Comparison of ENCODE assay signal across 8 cellular contexts in the genomic region with DNA sequence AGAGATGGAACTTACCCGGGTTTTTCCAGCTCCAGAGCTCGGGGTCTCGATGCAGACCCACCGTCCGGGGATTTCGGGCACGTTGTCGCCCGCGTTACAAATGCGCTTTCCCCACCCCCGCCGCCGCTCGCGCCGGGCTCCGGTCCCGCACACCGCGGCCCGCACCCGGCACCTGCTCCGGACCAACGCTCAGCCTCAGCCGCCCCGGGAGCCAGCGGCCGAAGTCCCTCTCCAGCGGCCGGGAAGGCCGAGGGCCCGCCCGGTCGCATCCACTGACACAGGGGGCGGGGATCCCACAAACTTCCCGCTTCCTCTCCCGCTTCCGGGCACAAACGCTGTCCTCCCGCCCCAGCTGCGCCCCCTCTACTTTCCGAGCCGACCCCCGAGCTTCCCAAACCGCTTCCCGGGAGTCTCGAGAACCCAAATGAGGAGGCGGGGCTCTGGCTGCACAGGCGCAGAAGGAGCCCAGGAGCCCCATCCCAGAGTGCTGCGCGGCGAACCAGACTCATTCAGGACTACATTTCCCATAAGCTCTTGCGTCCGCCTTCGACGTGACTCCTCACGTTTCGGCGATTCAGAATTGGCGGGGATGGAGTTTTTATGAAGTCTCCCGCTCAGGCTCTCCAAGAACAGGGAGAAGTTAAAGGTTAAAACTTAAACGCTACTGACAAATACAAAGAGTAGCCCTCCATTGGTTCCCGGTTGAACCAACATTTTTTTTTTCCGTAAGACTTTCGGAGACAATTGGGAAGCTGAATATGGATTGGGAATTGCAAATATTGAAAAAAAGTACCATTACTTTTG. TPM values are rescaled to one million over a fixed set of nuclear protein-coding genes. Genes with fewer than 3 reads are reported as not detected.
DNase-seq lines count a peak whose midpoint lies in the region; TF ChIP-seq lines count a peak whose summit lies in the region.

A gene (minus strand): TSS at position 442 of the 804 bp plus-strand sequence. CDS start 2,553 bp downstream, outside the sequence.

- TF ChIP-seq EP300 in suprapubic skin (IDR thresholded peaks at IDR 0.05) = no peak

- DNase-seq in GM04503 (ENCODE audit: low read depth) (peak; percentile 66), HFFc6 (peak; percentile 90), NB4 (ENCODE audit: low read depth) (peak; percentile 92), SK-N-DZ (ENCODE audit: low spot score) (peak; percentile 96), glomerular endothelial cell (ENCODE audit: extremely low read depth, low read depth, low spot score) (peak; percentile 63), nucleus accumbens (lab: John Stamatoyannopoulos, UW) (peak; percentile 28 to 97 (median 90)), suprapubic skin (ENCODE audit: low spot score in 2 of 2) (peak; percentile 93 to 96)
- DNase-seq in activated naive CD4-positive, alpha-beta T cell treated with anti-CD3 and anti-CD28 coated beads, Interleukin-2, amount 50 U/mL, for 16 hours = peak; percentile 84

- no peaks in the 10 kb centered on the region for H3K9me3 Mint-ChIP-seq in HFFc6

- H3K27ac Mint-ChIP-seq in HFFc6 = peak within 1 kb of the TSS; percentile 84

- peak within 1 kb of the TSS; percentile 96 for H3K4me3 Mint-ChIP-seq in HFFc6

- TF ChIP-seq CTCF in HFFc6 (IDR thresholded peaks at IDR 0.05) (no peak), NB4 (IDR thresholded peaks at IDR 0.05; ENCODE audit: low read depth, low read length) (no peak), suprapubic skin (IDR thresholded peaks at IDR 0.05) (no peak)

- H3K36me3 ChIP-seq in suprapubic skin = peaks cover 4% of the 10 kb centered on the region

- H3K9me3 ChIP-seq in suprapubic skin = peaks cover under 1% of the 10 kb centered on the region

- peaks cover 28% of the 10 kb centered on the region for H3K4me1 ChIP-seq in suprapubic skin

- under 1% methylated on average over 34 of the region's 66 CpGs for WGBS in suprapubic skin

- H3K27me3 Mint-ChIP-seq in HFFc6 (ENCODE audit: insufficient read depth) = peaks cover 6% of the 10 kb centered on the region

- peaks cover 49% of the 10 kb centered on the region for H3K4me1 Mint-ChIP-seq in HFFc6 (ENCODE audit: low read depth)

- H3K27me3 ChIP-seq in suprapubic skin = no peaks in the 10 kb centered on the region

- H3K27ac ChIP-seq in suprapubic skin = peak within 1 kb of the TSS; percentile 78

- peaks cover 10% of the 10 kb centered on the region for H3K36me3 Mint-ChIP-seq in HFFc6 (ENCODE audit: low read depth)

- TF ChIP-seq POLR2A in NB4 (IDR thresholded peaks at IDR 0.05; ENCODE audit: extremely low read depth, insufficient read length) = peak; percentile 50
- TF ChIP-seq POLR2A in suprapubic skin (IDR thresholded peaks at IDR 0.05) = peak in 1 of 2 donors; percentile 33

- H3K4me3 ChIP-seq in NB4 (ENCODE audit: low read depth, low read length) (peak within 1 kb of the TSS; percentile 75), suprapubic skin (peak within 1 kb of the TSS; percentile 95)

RNA-seq across cellular contexts. Expression of the gene that starts here (rescaled TPM):
- 1 to 10 TPM; 1.3 to 2.5 (median 2.0) TPM for total RNA-seq in HFFc6 (2021; fragmentation: NEBNext Ultra II Directional; extraction: Animal tissue kit (Norgen Biotek cat#: 25700))
- 2.1 and 4.7 TPM in 2 replicates for polyA plus RNA-seq in SK-N-DZ (2014; cell fraction: cytosol; rRNA removed)
- 7.4 and 10.8 TPM in 2 replicates for polyA plus RNA-seq in SK-N-DZ (2014; cell fraction: nucleus; rRNA removed)
- total RNA-seq in glomerular endothelial cell (2.6 and 4.2 TPM in 2 replicates), suprapubic skin (10 to 100 TPM in 3 of 4 donors, 1 to 10 TPM in 1; 7.9 to 27.8 (median 11.9) TPM)

Comparison
In these comparisons a context has a peak if more than half of its experiments do, and no peak if none do; other contexts are left out.
1. Peak in every context shown above with its lines: DNase-seq, H3K4me3 ChIP-seq and H3K27ac ChIP-seq.